Comparison of ENCODE assay signal across 17 cellular contexts in genomic region chr2:6356127-6356761, GRCh38.
A peak's percentile ranks its signal among the peaks of the same experiment; 100 is the strongest.
DNase-seq lines count a peak whose midpoint lies in the region; ATAC-seq, FAIRE-seq and TF ChIP-seq lines count a peak whose summit lies in the region.
"Had no signal": no experiment of that assay in that cellular context is flagged by ENCODE, and none has a peak within 500 bp of the region (broad histone marks: within the 10 kb centered on the region; RNA-seq: fewer than 3 reads in every experiment).

No MANE protein-coding gene starts in this region.

- H3K36me3 ChIP-seq in A673 (ENCODE audit: insufficient read depth, low read length, poor library complexity, severe bottlenecking): no peaks in the 10 kb centered on the region
- H3K36me3 ChIP-seq in GM06990 (ENCODE audit: control insufficient read depth, insufficient read depth, low read length): no peaks in the 10 kb centered on the region
- no peaks in the 10 kb centered on the region for H3K36me3 ChIP-seq in Karpas-422 (ENCODE audit: insufficient read depth, low read length)
- no peaks in the 10 kb centered on the region for H3K36me3 ChIP-seq in GM12878 (ENCODE audit: control insufficient read depth in 2 of 2, insufficient read depth in 2 of 2, low read length in 1 of 2)
- H3K36me3 ChIP-seq in uterus: no peaks in the 10 kb centered on the region

- POLR2A ChIA-PET in A673 (lab: Charles Lee; ENCODE audit: low non-redundant PET): no interaction called here
- POLR2A ChIA-PET in GM12878 (lab: Charles Lee): interaction anchor here (1.2 kb wide), 1 partner anchor 12 kb away, joined by 4 read pairs; no protein-coding TSS in a partner anchor

- H3K9me3 ChIP-seq in A673 (ENCODE audit: low read depth, low read length, poor library complexity, severe bottlenecking) (no peaks in the 10 kb centered on the region), Karpas-422 (ENCODE audit: low read length) (no peaks in the 10 kb centered on the region), GM12878 (replicated peaks; ENCODE audit: control insufficient read depth, insufficient read depth, low read length) (no peaks in the 10 kb centered on the region), uterus (no peaks in the 10 kb centered on the region)

- H2AFZ ChIP-seq in Karpas-422 (ENCODE audit: low read length) (peak overlapping the region; percentile 74), GM12878 (ENCODE audit: control insufficient read depth, low read depth, low read length) (no peak overlapping the region)

- RAD21 ChIA-PET in GM12878 (lab: Charles Lee; ENCODE audit: unreplicated experiment): interaction anchor here (1.1 to 4.2 kb wide), 4 partner anchors 10 to 107 kb away, joined by 3 to 39 read pairs (median 4); no protein-coding TSS in a partner anchor

- H3K4me1 ChIP-seq in A673 (ENCODE audit: insufficient read depth, low read length, poor library complexity, severe bottlenecking) (peaks cover 12% of the 10 kb centered on the region), Karpas-422 (ENCODE audit: low read length) (peaks cover 92% of the 10 kb centered on the region), GM12878 (ENCODE audit: control insufficient read depth, insufficient read depth, low read length) (peaks cover 37% of the 10 kb centered on the region), uterus (no peaks in the 10 kb centered on the region)

- intact Hi-C loops in A673 (cut with micrococcal nuclease; ENCODE audit: unreplicated experiment) (loop anchor here (10.0 kb wide), 1 partner anchor 169 kb away; no protein-coding TSS in a partner anchor), GM12878 (cut with micrococcal nuclease; ENCODE audit: unreplicated experiment) (loop anchor here (10.0 kb wide), 1 partner anchor 699 kb away; no protein-coding TSS in a partner anchor), uterus (cut with DNase I; ENCODE audit: low total_unique reads) (no loop called here)

- H3K4me2 ChIP-seq in Karpas-422 (ENCODE audit: low read depth, low read length, poor library complexity, severe bottlenecking) (peak overlapping the region; percentile 55), GM12878 (ENCODE audit: control insufficient read depth, insufficient read depth) (no peak overlapping the region)
- H3K4me2 ChIP-seq: KMS-11 had no signal

- CTCF ChIA-PET in A673 (lab: Charles Lee) (no interaction called here), GM12878 (lab: Yijun Ruan, JAX) (interaction anchor here (0.8 to 1.8 kb wide), 4 partner anchors 11 to 251 kb away, joined by 3 to 6 read pairs (median 4); no protein-coding TSS in a partner anchor)

- WGBS in GM12878 (ENCODE audit: insufficient coverage, insufficient replicate concordance, low lambda C conversion rate, missing lambda C conversion rate): 20% methylated on average over 6 of the region's 6 CpGs

- no peaks in the 10 kb centered on the region for H3K9me2 ChIP-seq in Karpas-422 (replicated peaks; ENCODE audit: insufficient read depth, low read length)

- peak; percentile 32; the same call in 1 of the 2 replicates for TF ChIP-seq CTCF in A673 (conservative IDR thresholded peaks at IDR 0.05; ENCODE audit: low read depth, low read length)
- TF ChIP-seq CTCF in GM06990 (IDR thresholded peaks at IDR 0.05; ENCODE audit: insufficient read depth, low read length, poor library complexity, severe bottlenecking): peak; percentile 24
- peak; percentile 2 to 35 (median 8); a peak in 2 of 6 replicates for TF ChIP-seq CTCF in GM12878 (IDR thresholded peaks at IDR 0.05 in 2 of 3, conservative IDR thresholded peaks at IDR 0.05 in 1 of 3; ENCODE audit: control insufficient read depth in 2 of 3, extremely low read depth in 1 of 3, insufficient read depth in 1 of 3, low read depth in 3 of 3, low read length in 3 of 3)
- TF ChIP-seq CTCF in uterus (IDR thresholded peaks at IDR 0.05): no peak

- in situ Hi-C loops in GM12878 (cut with MboI): no loop called here

- H3K9ac ChIP-seq in Karpas-422 (ENCODE audit: low read length) (peak overlapping the region; percentile 59), GM12878 (ENCODE audit: control insufficient read depth, insufficient read depth, low read length) (no peak overlapping the region)
- H3K9ac ChIP-seq: KMS-11 had no signal

- H3K27ac ChIP-seq in A673 (ENCODE audit: low read depth, low read length, poor library complexity, severe bottlenecking) (no peak overlapping the region), Karpas-422 (ENCODE audit: low read length) (peak overlapping the region; percentile 65), GM12878 (ENCODE audit: control insufficient read depth, insufficient read depth) (no peak overlapping the region), uterus (no peak overlapping the region)
- H3K27ac ChIP-seq: C4-2B, KMS-11 had no signal

- BruUV-seq in A673 (replicated peaks; lab: Mats Ljungman, UMichigan): no TSS peak
- BruUV-seq in GM12878 (replicated peaks; lab: Mats Ljungman, UMichigan): no TSS peak

- H3K4me3 ChIP-seq in A673 (ENCODE audit: low read depth, low read length, poor library complexity, severe bottlenecking): no peak overlapping the region
- no peak overlapping the region for H3K4me3 ChIP-seq in GM06990 (replicated peaks; ENCODE audit: low read depth, low read length)
- no peak overlapping the region for H3K4me3 ChIP-seq in Karpas-422 (ENCODE audit: low read length)
- no peak overlapping the region for H3K4me3 ChIP-seq in GM12878
- H3K4me3 ChIP-seq in uterus: no peak overlapping the region

- peak; percentile 64 for TF ChIP-seq RAD21 in GM12878 (IDR thresholded peaks at IDR 0.05; ENCODE audit: insufficient read depth, low read depth, low read length)

- no peak for TF ChIP-seq EP300 in GM12878 (IDR thresholded peaks at IDR 0.05; ENCODE audit: borderline replicate concordance in 1 of 2, control insufficient read depth in 1 of 2, low read depth in 2 of 2, low read length in 2 of 2)

- SMC1A ChIA-PET in GM12878 (lab: Charles Lee; ENCODE audit: uncharacterized antibody, unreplicated experiment): interaction anchor here (1.0 to 1.8 kb wide), 4 partner anchors 11 to 253 kb away, joined by 3 to 11 read pairs (median 6); no protein-coding TSS in a partner anchor

- no peak for TF ChIP-seq POLR2A in GM12878 (IDR thresholded peaks at IDR 0.05; ENCODE audit: low read depth, low read length)
- TF ChIP-seq POLR2A in uterus (IDR thresholded peaks at IDR 0.05): no peak

- ATAC-seq in GM12878 (no peak), GM21737 (IDR thresholded peaks at IDR 0.05; ENCODE audit: unreplicated experiment) (no peak)

- peak; percentile 31 for DNase-seq in A673 (ENCODE audit: low spot score)
- DNase-seq in GM06990 (ENCODE audit: extremely low read depth, insufficient read length): peak; percentile 24
- peak; percentile 81 for DNase-seq in Karpas-422
- DNase-seq in GM12878 (ENCODE audit: low read depth, low spot score): no peak
- DNase-seq in uterus: no peak
- no peak for DNase-seq in NCI-H510A treated with DMSO at 0.1 percent for 48 hours (lab: John Stamatoyannopoulos, UW)
- DNase-seq: ACHN, H7, HFFc6, NCI-H1048, NCI-H1436, NCI-H2029 treated with DMSO at 0.1 percent for 48 hours had no signal

- no peak for FAIRE-seq in GM12878 (lab: Jason Lieb, UNC)
- FAIRE-seq: D721Med, GM12892 had no signal

- H3K79me2 ChIP-seq in Karpas-422 (ENCODE audit: low read length): no peaks in the 10 kb centered on the region
- no peaks in the 10 kb centered on the region for H3K79me2 ChIP-seq in GM12878 (ENCODE audit: control insufficient read depth, insufficient read depth, low read length)

- H4K20me1 ChIP-seq in Karpas-422 (ENCODE audit: insufficient read depth, low read depth, low read length) (no peaks in the 10 kb centered on the region), GM12878 (ENCODE audit: control insufficient read depth, insufficient read depth) (no peaks in the 10 kb centered on the region)

- H3K27me3 ChIP-seq in A673 (replicated peaks; ENCODE audit: insufficient read depth, low read depth, low read length, poor library complexity) (no peaks in the 10 kb centered on the region), GM06990 (replicated peaks; ENCODE audit: control insufficient read depth, insufficient read depth, low read length) (no peaks in the 10 kb centered on the region), Karpas-422 (ENCODE audit: low read length) (no peaks in the 10 kb centered on the region), GM12878 (replicated peaks in 1 of 2; ENCODE audit: control insufficient read depth in 2 of 2, insufficient read depth in 2 of 2, low read length in 1 of 2) (no peaks in the 10 kb centered on the region), uterus (no peaks in the 10 kb centered on the region)

TF ChIP-seq in GM12878, 131 proteins besides CTCF, POLR2A, EP300 and RAD21 (continues in another document):
- TF ChIP-seq MEF2B (IDR thresholded peaks at IDR 0.05; ENCODE audit: partially characterized antibody, poor library complexity, severe bottlenecking) (peak; percentile 84), REST (IDR thresholded peaks at IDR 0.05; ENCODE audit: low read depth, low read length) (no peak), HCFC1 (IDR thresholded peaks at IDR 0.05; ENCODE audit: low read length) (no peak), SRF (IDR thresholded peaks at IDR 0.05; ENCODE audit: low read depth in 2 of 2, low read length in 2 of 2) (no peak), KAT2A (conservative IDR thresholded peaks at IDR 0.05; ENCODE audit: control insufficient read depth, low read depth, low read length) (no peak)

Comparison
In these comparisons a context has a peak if more than half of its experiments do, and no peak if none do; other contexts are left out.
1. DNase-seq: peak in A673 (single experiment), GM06990 (single experiment) and Karpas-422 (single experiment); none in GM12878 (single experiment), uterus (0 of 2) and NCI-H510A treated with DMSO at 0.1 percent for 48 hours (single experiment).
2. CTCF ChIP-seq: peak in A673 (single experiment), GM06990 (single experiment) and GM12878 (3 of 3); none in uterus (0 of 4).